Comparison of ENCODE assay signal across 39 cellular contexts in the genomic region with DNA sequence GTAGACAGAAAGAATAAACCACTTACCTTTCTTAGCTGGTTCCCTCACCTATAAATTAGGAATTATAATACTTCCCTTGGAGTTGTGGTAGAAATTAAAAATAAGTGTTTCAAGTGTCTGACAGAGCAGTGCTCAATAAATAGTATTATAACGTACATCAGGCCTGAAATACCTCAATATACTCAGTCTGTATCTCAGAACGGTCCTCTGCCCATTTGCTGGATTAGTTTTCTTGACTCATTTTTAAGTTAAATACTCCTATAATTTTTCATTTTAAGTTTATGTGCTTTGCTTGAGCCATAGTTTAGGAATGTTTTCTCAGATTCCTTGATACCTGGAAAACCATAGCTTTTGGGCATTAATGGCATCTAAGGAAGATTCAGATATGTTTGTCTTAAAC.
"Had no signal": no experiment of that assay in that cellular context is flagged by ENCODE, and none has a peak within 500 bp of the region (broad histone marks: within the 10 kb centered on the region; RNA-seq: fewer than 3 reads in every experiment).

No MANE protein-coding gene starts in this region.

- H3K4me3 ChIP-seq: adrenal gland, ascending aorta, body of pancreas, breast epithelium, cardiac muscle cell had no signal

- H3K27me3 Mint-ChIP-seq: activated naive CD4-positive, alpha-beta T cell treated with anti-CD3 and anti-CD28 coated beads, Interleukin-2, amount 10 ng/mL, durations not matched to agents 7 days and 5 days; activated naive CD4-positive, alpha-beta T cell treated with anti-CD3 and anti-CD28 coated beads, Interleukin-2, amount 50 U/mL, for 24 hours; activated naive CD8-positive, alpha-beta T cell; activated naive CD8-positive, alpha-beta T cell treated with anti-CD3 and anti-CD28 coated beads for 36 hours; activated naive CD8-positive, alpha-beta T cell treated with anti-CD3 and anti-CD28 coated beads, Interleukin-2, amount 10 ng/mL, durations not matched to agents 7 days and 5 days; activated naive CD8-positive, alpha-beta T cell treated with anti-CD3 and anti-CD28 coated beads, Interleukin-2, amount 50 U/mL, for 24 hours; activated T-cell treated with anti-CD3 and anti-CD28 coated beads, Interleukin-2, amount 50 U/mL, for 24 hours; activated T-helper 17 cell treated with anti-CD3 and anti-CD28 coated beads, Interleukin-2, amount 50 U/mL, for 72 hours; brain; central memory CD8-positive, alpha-beta T cell had no signal

- H3K4me1 ChIP-seq: ascending aorta, body of pancreas had no signal

- ATAC-seq: activated naive CD4-positive, alpha-beta T cell treated with anti-CD3 and anti-CD28 coated beads, Interleukin-2, amount 50 U/mL, for 72 hours; activated naive CD8-positive, alpha-beta T cell treated with anti-CD3 and anti-CD28 coated beads, Interleukin-2, amount 50 U/mL, for 24 hours; activated T-cell treated with anti-CD3 and anti-CD28 coated beads, Interleukin-2, amount 50 U/mL, for 4 hours; activated T-cell treated with anti-CD3 and anti-CD28 coated beads, Interleukin-2, amount 50 U/mL, for 72 hours; activated T-helper 17 cell treated with anti-CD3 and anti-CD28 coated beads, Interleukin-2, amount 50 U/mL, for 72 hours; body of pancreas had no signal

- H3K27me3 ChIP-seq: adrenal gland, ascending aorta, body of pancreas, brain microvascular endothelial cell, breast epithelium, cardiac muscle cell had no signal

- H3K9me3 Mint-ChIP-seq: activated naive CD4-positive, alpha-beta T cell treated with anti-CD3 and anti-CD28 coated beads, Interleukin-2, amount 10 ng/mL, durations not matched to agents 7 days and 5 days; activated naive CD4-positive, alpha-beta T cell treated with anti-CD3 and anti-CD28 coated beads, Interleukin-2, amount 50 U/mL, for 24 hours; activated naive CD4-positive, alpha-beta T cell treated with anti-CD3 and anti-CD28 coated beads, Interleukin-2, amount 50 U/mL, for 72 hours; activated naive CD8-positive, alpha-beta T cell treated with anti-CD3 and anti-CD28 coated beads for 36 hours; activated naive CD8-positive, alpha-beta T cell treated with anti-CD3 and anti-CD28 coated beads, Interleukin-2, amount 10 ng/mL, durations not matched to agents 7 days and 5 days; activated naive CD8-positive, alpha-beta T cell treated with anti-CD3 and anti-CD28 coated beads, Interleukin-2, amount 50 U/mL, for 24 hours; activated T-cell treated with anti-CD3 and anti-CD28 coated beads, Interleukin-2, amount 50 U/mL, for 24 hours; activated T-cell treated with anti-CD3 and anti-CD28 coated beads, Interleukin-2, amount 50 U/mL, for 4 hours; activated T-cell treated with anti-CD3 and anti-CD28 coated beads, Interleukin-2, amount 50 U/mL, for 72 hours; activated T-helper 1 cell treated with anti-CD3 and anti-CD28 coated beads, Interleukin-12 subunit alpha, Interleukin-12 subunit beta, Interleukin-2, Interleukin-4 antibody, amounts not matched to agents 30 ng/mL and 10 ng/mL and 1 ng/mL, durations not matched to agents 14 hours and 24 hours and 36 hours; activated T-helper 17 cell treated with anti-CD3 and anti-CD28 coated beads, Interleukin-2, amount 50 U/mL, for 72 hours; activated T-helper 2 cell treated with anti-CD3 and anti-CD28 coated beads, Interferon-gamma antibody, Interleukin-2, Interleukin-4, amounts not matched to agents 10 μg/mL and 5 μg/mL and 100 μg/mL, durations not matched to agents 14 hours and 24 hours and 36 hours; brain; central memory CD8-positive, alpha-beta T cell had no signal

- H3K4me3 Mint-ChIP-seq: activated naive CD4-positive, alpha-beta T cell treated with anti-CD3 and anti-CD28 coated beads, Interleukin-2, amount 10 ng/mL, durations not matched to agents 7 days and 5 days; activated naive CD4-positive, alpha-beta T cell treated with anti-CD3 and anti-CD28 coated beads, Interleukin-2, amount 50 U/mL, for 24 hours; activated naive CD8-positive, alpha-beta T cell; activated naive CD8-positive, alpha-beta T cell treated with anti-CD3 and anti-CD28 coated beads for 36 hours; activated naive CD8-positive, alpha-beta T cell treated with anti-CD3 and anti-CD28 coated beads, Interleukin-2, amount 10 ng/mL, durations not matched to agents 7 days and 5 days; activated naive CD8-positive, alpha-beta T cell treated with anti-CD3 and anti-CD28 coated beads, Interleukin-2, amount 50 U/mL, for 24 hours; activated T-cell treated with anti-CD3 and anti-CD28 coated beads, Interleukin-2, amount 50 U/mL, for 24 hours; activated T-cell treated with anti-CD3 and anti-CD28 coated beads, Interleukin-2, amount 50 U/mL, for 4 hours; activated T-cell treated with anti-CD3 and anti-CD28 coated beads, Interleukin-2, amount 50 U/mL, for 72 hours; activated T-helper 1 cell treated with anti-CD3 and anti-CD28 coated beads, Interleukin-12 subunit alpha, Interleukin-12 subunit beta, Interleukin-2, Interleukin-4 antibody, amounts not matched to agents 30 ng/mL and 10 ng/mL and 1 ng/mL, durations not matched to agents 14 hours and 24 hours and 36 hours; activated T-helper 17 cell treated with anti-CD3 and anti-CD28 coated beads, Interleukin-2, amount 50 U/mL, for 72 hours; brain; central memory CD8-positive, alpha-beta T cell had no signal

- H3K27ac ChIP-seq: adrenal gland, ascending aorta, body of pancreas, brain microvascular endothelial cell, breast epithelium, cardiac muscle cell had no signal

- H3K36me3 ChIP-seq: adrenal gland, ascending aorta, breast epithelium had no signal

- DNase-seq: activated effector memory CD4-positive, alpha-beta T cell treated with anti-CD3 and anti-CD28 coated beads, Interleukin-2, amount 50 U/mL, for 16 hours; activated effector memory CD4-positive, alpha-beta T cell treated with Interleukin-2 at 50 U/mL for 16 hours; activated gamma-delta T cell; activated gamma-delta T cell treated with Interleukin-2 at 50 U/mL for 16 hours; activated naive CD4-positive, alpha-beta T cell; activated naive CD4-positive, alpha-beta T cell treated with anti-CD3 and anti-CD28 coated beads, Interleukin-2, amount 10 ng/mL, durations not matched to agents 7 days and 5 days; activated naive CD4-positive, alpha-beta T cell treated with anti-CD3 and anti-CD28 coated beads, Interleukin-2, amount 50 U/mL, for 16 hours; activated naive CD4-positive, alpha-beta T cell treated with Interleukin-2 at 50 U/mL for 16 hours; activated naive CD8-positive, alpha-beta T cell treated with anti-CD3 and anti-CD28 coated beads for 36 hours; activated naive CD8-positive, alpha-beta T cell treated with anti-CD3 and anti-CD28 coated beads, Interleukin-2, amount 10 ng/mL, durations not matched to agents 7 days and 5 days; activated naive CD8-positive, alpha-beta T cell treated with anti-CD3 and anti-CD28 coated beads, Interleukin-2, amount 50 U/mL, for 24 hours; activated T-cell treated with anti-CD3 and anti-CD28 coated beads, Interleukin-2, amount 50 U/mL, for 1 hour; activated T-cell treated with anti-CD3 and anti-CD28 coated beads, Interleukin-2, amount 50 U/mL, for 24 hours; activated T-cell treated with anti-CD3 and anti-CD28 coated beads, Interleukin-2, amount 50 U/mL, for 4 hours; activated T-cell treated with anti-CD3 and anti-CD28 coated beads, Interleukin-2, amount 50 U/mL, for 48 hours; activated T-cell treated with anti-CD3 and anti-CD28 coated beads, Interleukin-2, amount 50 U/mL, for 72 hours; adrenal gland; amniotic stem cell; amygdala; anterior cingulate cortex; aorta; body of pancreas; brain microvascular endothelial cell; caudate nucleus; central memory CD4-positive, alpha-beta T cell; cerebellar nuclear complex had no signal

- H3K9me3 ChIP-seq: adrenal gland, ascending aorta, body of pancreas, breast epithelium had no signal

- FAIRE-seq: astrocyte, bronchial epithelial cell had no signal

- H3K27ac Mint-ChIP-seq: activated naive CD4-positive, alpha-beta T cell treated with anti-CD3 and anti-CD28 coated beads, Interleukin-2, amount 10 ng/mL, durations not matched to agents 7 days and 5 days; activated naive CD4-positive, alpha-beta T cell treated with anti-CD3 and anti-CD28 coated beads, Interleukin-2, amount 50 U/mL, for 72 hours; activated naive CD8-positive, alpha-beta T cell treated with anti-CD3 and anti-CD28 coated beads for 36 hours; activated naive CD8-positive, alpha-beta T cell treated with anti-CD3 and anti-CD28 coated beads, Interleukin-2, amount 10 ng/mL, durations not matched to agents 7 days and 5 days; activated naive CD8-positive, alpha-beta T cell treated with anti-CD3 and anti-CD28 coated beads, Interleukin-2, amount 50 U/mL, for 24 hours; activated T-cell treated with anti-CD3 and anti-CD28 coated beads, Interleukin-2, amount 50 U/mL, for 24 hours; activated T-cell treated with anti-CD3 and anti-CD28 coated beads, Interleukin-2, amount 50 U/mL, for 72 hours; activated T-helper 1 cell treated with anti-CD3 and anti-CD28 coated beads, Interleukin-12 subunit alpha, Interleukin-12 subunit beta, Interleukin-2, Interleukin-4 antibody, amounts not matched to agents 30 ng/mL and 10 ng/mL and 1 ng/mL, durations not matched to agents 14 hours and 24 hours and 36 hours; activated T-helper 17 cell treated with anti-CD3 and anti-CD28 coated beads, Interleukin-2, amount 50 U/mL, for 72 hours; activated T-helper 2 cell treated with anti-CD3 and anti-CD28 coated beads, Interferon-gamma antibody, Interleukin-2, Interleukin-4, amounts not matched to agents 10 μg/mL and 5 μg/mL and 100 μg/mL, durations not matched to agents 14 hours and 24 hours and 36 hours; brain had no signal
